In the genomic region with DNA sequence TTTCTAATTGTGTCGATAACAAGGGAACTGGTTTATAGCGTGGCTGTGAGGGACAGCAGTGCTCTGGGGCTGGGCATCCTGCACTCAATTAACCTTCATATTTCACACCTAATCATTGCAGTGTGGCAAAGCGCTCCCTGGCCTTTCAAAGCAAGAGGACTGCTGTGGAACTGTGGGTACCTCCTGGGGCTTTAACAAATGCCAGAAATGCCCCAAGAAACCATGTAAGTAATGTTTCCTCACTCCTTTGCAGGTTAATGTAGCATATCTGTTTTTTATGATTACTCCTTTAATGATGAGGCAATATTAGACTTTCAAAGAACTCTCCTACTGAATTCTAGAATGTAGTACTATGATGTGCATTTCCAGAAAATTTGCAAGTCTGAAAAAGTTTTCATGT, we compare ENCODE assay signal across 10 cellular contexts.
"Had no signal": no experiment of that assay in that cellular context is flagged by ENCODE, and none has a peak within 500 bp of the region (broad histone marks: within the 10 kb centered on the region; RNA-seq: fewer than 3 reads in every experiment).

No MANE protein-coding gene starts in this region.

- DNase-seq: activated CD4-positive, alpha-beta memory T cell treated with anti-CD3 and anti-CD28 coated beads, Interleukin-2, amount 10 ng/mL, durations not matched to agents 7 days and 5 days; activated naive CD8-positive, alpha-beta T cell treated with anti-CD3 and anti-CD28 coated beads, Interleukin-2, amount 10 ng/mL, durations not matched to agents 7 days and 5 days; activated T-cell treated with anti-CD3 and anti-CD28 coated beads, Interleukin-2, amount 50 U/mL, for 72 hours; colonic mucosa; effector CD4-positive, alpha-beta T cell; immature natural killer cell; nephron progenitor cell; T-helper 9 cell had no signal

- H3K27ac ChIP-seq: colonic mucosa had no signal

- H3K4me3 ChIP-seq: colonic mucosa, smooth muscle cell had no signal

- H3K36me3 ChIP-seq: colonic mucosa had no signal

- H3K4me2 ChIP-seq: smooth muscle cell had no signal

- ATAC-seq: activated T-cell treated with anti-CD3 and anti-CD28 coated beads, Interleukin-2, amount 50 U/mL, for 72 hours; left colon had no signal

- H3K27me3 ChIP-seq: colonic mucosa had no signal

- H3K9me3 ChIP-seq: colonic mucosa had no signal

- H3K4me1 ChIP-seq: colonic mucosa had no signal
